In the genomic region with DNA sequence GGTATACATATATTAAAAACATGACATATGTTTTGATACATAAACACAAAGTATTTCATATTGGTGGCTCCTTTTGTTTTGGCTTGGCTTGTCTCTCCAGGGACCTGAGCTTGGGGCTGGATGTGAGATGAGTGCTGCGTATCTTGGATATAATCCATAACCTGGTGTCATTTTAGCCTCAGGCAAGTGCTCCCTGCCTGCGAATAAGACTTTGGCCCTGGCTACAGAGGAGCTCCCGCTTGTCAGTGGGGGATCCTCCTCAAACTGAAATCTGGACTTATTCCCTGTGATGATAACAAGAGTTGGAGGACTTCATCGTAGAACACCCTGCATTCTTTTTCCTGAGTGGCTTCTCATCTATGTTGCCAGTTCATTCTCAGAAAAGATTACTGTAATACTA, we compare ENCODE assay signal across 20 cellular contexts.
DNase-seq lines count a peak whose midpoint lies in the region; FAIRE-seq and TF ChIP-seq lines count a peak whose summit lies in the region.
"Had no signal": no experiment of that assay in that cellular context is flagged by ENCODE, and none has a peak within 500 bp of the region (broad histone marks: within the 10 kb centered on the region; RNA-seq: fewer than 3 reads in every experiment).

No MANE protein-coding gene starts in this region.

- 32 to 34% methylated on average over 4 of the region's 4 CpGs for WGBS in lower leg skin, 2 donors

- peak overlapping the region; percentile 4; the same call in 1 of the 2 replicates for H3K9ac ChIP-seq in BLaER1

- intact Hi-C loops in posterior vena cava (cut with DNase I), result no loop called here
- intact Hi-C loops in lower leg skin (cut with DNase I; ENCODE audit: low total_unique reads), result no loop called here

- H3K36me3 ChIP-seq in BLaER1 (peaks cover 88% of the 10 kb centered on the region), bronchial epithelial cell (ENCODE audit: control insufficient read depth, insufficient read depth, low read length) (no peaks in the 10 kb centered on the region)

- peak overlapping the region; percentile 63; the same call in 1 of the 2 replicates for H3K4me3 ChIP-seq in BLaER1
- H3K4me3 ChIP-seq in bronchial epithelial cell (ENCODE audit: low read depth, low read length), result no peak overlapping the region
- H3K4me3 ChIP-seq in lower leg skin (ENCODE audit: low read depth, poor library complexity, severe bottlenecking), result no peak overlapping the region
- H3K4me3 ChIP-seq: A549 had no signal

- TF ChIP-seq CTCF in bronchial epithelial cell (IDR thresholded peaks at IDR 0.05; ENCODE audit: insufficient read depth, low read length, severe bottlenecking), result no peak
- no peak for TF ChIP-seq CTCF in lower leg skin (IDR thresholded peaks at IDR 0.05)

- peak overlapping the region; percentile 55; the same call in 1 of the 2 replicates for H3K27ac ChIP-seq in BLaER1
- H3K27ac ChIP-seq: A549, RWPE1 had no signal

- peak; percentile 13 for FAIRE-seq in bronchial epithelial cell (lab: Jason Lieb, UNC)
- FAIRE-seq: A549, GM12892, HTR-8/SVneo had no signal

- peaks cover 86% of the 10 kb centered on the region for H3K9me3 ChIP-seq in BLaER1
- H3K9me3 ChIP-seq: A549 had no signal

- no peak for TF ChIP-seq POLR2A in lower leg skin (IDR thresholded peaks at IDR 0.05)

- DNase-seq in NCI-H2081 (lab: John Stamatoyannopoulos, UW) (peak; percentile 14 to 19), NCI-H2081 treated with DMSO at 0.1 percent for 48 hours (lab: John Stamatoyannopoulos, UW) (no peak), NCI-H345 (lab: John Stamatoyannopoulos, UW) (peak; percentile 30), bronchial epithelial cell (ENCODE audit: low read depth) (no peak), posterior vena cava (ENCODE audit: low spot score) (no peak), lower leg skin (ENCODE audit: low spot score in 2 of 2) (no peak), NCI-H2107 (lab: John Stamatoyannopoulos, UW) (no peak)
- DNase-seq: CD4-positive, CD25-positive, alpha-beta regulatory T cell; GOT3; HCEC 1CT; KG1; NCI-H1417; NCI-H187 treated with DMSO at 0.1 percent for 48 hours; NCI-H510A; NCI-H748 treated with DMSO at 0.1 percent for 48 hours had no signal

- H3K27me3 ChIP-seq in BLaER1, result no peaks in the 10 kb centered on the region
- H3K27me3 ChIP-seq in bronchial epithelial cell (ENCODE audit: control insufficient read depth, insufficient read depth, low read length), result no peaks in the 10 kb centered on the region

- H3K4me1 ChIP-seq in BLaER1, result peaks cover 69% of the 10 kb centered on the region
- H3K4me1 ChIP-seq: A549 had no signal

- no peaks in the 10 kb centered on the region for H4K20me1 ChIP-seq in BLaER1

- H3K4me2 ChIP-seq in BLaER1, result peak overlapping the region; percentile 87
- H3K4me2 ChIP-seq: A549 had no signal

Comparison
In these comparisons a context has a peak if more than half of its experiments do, and no peak if none do; other contexts are left out.
1. DNase-seq: peak in NCI-H2081 (2 of 2) and NCI-H345 (single experiment); none in NCI-H2081 treated with DMSO at 0.1 percent for 48 hours (single experiment), bronchial epithelial cell (single experiment), posterior vena cava (single experiment), lower leg skin (0 of 2) and NCI-H2107 (single experiment).